In the genomic region with DNA sequence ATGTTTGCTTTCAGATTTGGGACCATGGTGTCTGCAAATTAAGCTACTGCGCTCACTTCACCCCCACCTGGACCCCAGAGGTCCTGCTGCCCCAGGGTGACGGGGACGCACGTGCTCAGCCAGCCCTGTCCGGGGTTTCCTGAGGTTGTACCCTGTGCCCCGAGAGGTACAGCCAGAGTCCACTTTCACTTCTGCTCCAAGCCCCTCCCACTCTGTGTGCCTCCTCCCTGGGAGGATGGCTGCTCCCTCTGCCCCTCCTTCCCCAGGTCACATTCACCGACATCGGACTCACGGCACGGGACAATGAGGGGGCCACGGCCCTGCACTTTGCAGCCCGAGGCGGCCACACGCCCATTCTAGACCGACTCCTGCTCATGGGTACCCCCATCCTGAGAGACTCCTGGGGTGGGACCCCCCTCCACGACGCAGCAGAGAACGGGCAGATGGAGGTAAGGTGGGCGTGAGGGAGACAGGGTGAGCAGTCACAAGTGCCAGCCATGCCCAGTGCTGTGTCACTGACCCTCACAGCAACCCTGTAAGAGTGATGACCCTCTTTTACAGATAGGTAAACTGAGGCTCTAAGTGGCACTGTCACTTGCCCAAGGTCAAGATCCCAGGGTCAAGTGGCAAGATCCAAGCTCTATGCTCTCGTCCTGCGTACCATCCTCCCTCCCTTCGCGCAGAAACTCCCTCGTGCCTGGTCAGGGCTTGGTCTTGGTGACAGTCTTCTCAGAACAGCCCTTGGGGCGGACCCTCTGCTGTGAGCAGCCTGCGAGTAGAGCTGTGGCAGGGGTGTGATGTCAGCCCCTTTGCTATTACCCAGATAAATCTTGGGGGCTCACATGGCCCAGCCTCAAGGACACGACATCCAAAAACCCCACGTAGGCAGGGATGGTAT, we compare ENCODE assay signal across 1 cellular context.
A peak's percentile ranks its signal among the peaks of the same experiment; 100 is the strongest.
TF ChIP-seq lines count a peak whose summit lies in the region.

No MANE protein-coding gene starts in this region.

TF ChIP-seq in HepG2, 621 proteins besides CTCF, POLR2A, EP300 and RAD21 (continued from another document and continues in another):
- TF ChIP-seq TAF15 (IDR thresholded peaks at IDR 0.05; ENCODE audit: low read depth, low read length, poor library complexity, severe bottlenecking) (no peak), ZNF235 (CRISPR knock-in tag; IDR thresholded peaks at IDR 0.05; ENCODE audit: borderline replicate concordance) (no peak), ZNF20 (CRISPR knock-in tag; IDR thresholded peaks at IDR 0.05) (no peak), ZMAT3 (CRISPR knock-in tag; conservative IDR thresholded peaks at IDR 0.05) (0 out of 2 replicates have a peak, but pooled peaks have one; percentile 41), ZNF790 (CRISPR knock-in tag; IDR thresholded peaks at IDR 0.05; ENCODE audit: borderline replicate concordance) (no peak), CREB1 (IDR thresholded peaks at IDR 0.05) (no peak), CREB1 (CRISPR knock-in tag; IDR thresholded peaks at IDR 0.05) (no peak), PCBP2 (optimal IDR thresholded peaks at IDR 0.05; ENCODE audit: low read depth, low read length, poor library complexity, severe bottlenecking) (no peak), ZNF296 (CRISPR knock-in tag; conservative IDR thresholded peaks at IDR 0.05) (peak; percentile 63; the same call in 1 of the 2 replicates), ZNF558 (CRISPR knock-in tag; IDR thresholded peaks at IDR 0.05; ENCODE audit: borderline replicate concordance) (peak; percentile 84; the same call in 1 of the 2 replicates), ETV6 (CRISPR knock-in tag; conservative IDR thresholded peaks at IDR 0.05) (0 out of 2 replicates have a peak, but pooled peaks have one; percentile 11), ZBTB1 (CRISPR knock-in tag; IDR thresholded peaks at IDR 0.05; ENCODE audit: borderline replicate concordance) (no peak), ZNF782 (CRISPR knock-in tag; IDR thresholded peaks at IDR 0.05; ENCODE audit: borderline replicate concordance) (no peak), AGO1 (IDR thresholded peaks at IDR 0.05; ENCODE audit: low read depth, low read length, poor library complexity, severe bottlenecking) (no peak), ATRX (CRISPR knock-in tag; IDR thresholded peaks at IDR 0.05; ENCODE audit: borderline replicate concordance) (no peak; the same call in 1 of the 2 replicates), HHEX (CRISPR knock-in tag; IDR thresholded peaks at IDR 0.05) (no peak), ZNF841 (CRISPR knock-in tag; IDR thresholded peaks at IDR 0.05; ENCODE audit: borderline replicate concordance) (no peak), SPEN (CRISPR knock-in tag; IDR thresholded peaks at IDR 0.05; ENCODE audit: low read depth) (0 out of 2 replicates have a peak, but pooled peaks have one; percentile 19), TP53 (CRISPR knock-in tag; conservative IDR thresholded peaks at IDR 0.05) (no peak), NFE2 (CRISPR knock-in tag; IDR thresholded peaks at IDR 0.05) (no peak), MTA1 (CRISPR knock-in tag; IDR thresholded peaks at IDR 0.05; ENCODE audit: borderline replicate concordance) (0 out of 2 replicates have a peak, but pooled peaks have one; percentile 58), TEAD3 (CRISPR knock-in tag; optimal IDR thresholded peaks at IDR 0.05; ENCODE audit: borderline replicate concordance) (peak; percentile 9), ZFP1 (CRISPR knock-in tag; IDR thresholded peaks at IDR 0.05) (no peak), RBFOX2 (IDR thresholded peaks at IDR 0.05; ENCODE audit: low read depth, low read length) (0 out of 2 replicates have a peak, but pooled peaks have one; percentile 23), ZNF713 (CRISPR knock-in tag; IDR thresholded peaks at IDR 0.05) (no peak), SALL2 (CRISPR knock-in tag; IDR thresholded peaks at IDR 0.05) (no peak; the same call in 1 of the 2 replicates), ZNF598 (CRISPR knock-in tag; IDR thresholded peaks at IDR 0.05; ENCODE audit: borderline replicate concordance) (no peak), KDM2A (CRISPR knock-in tag; IDR thresholded peaks at IDR 0.05; ENCODE audit: borderline replicate concordance, low read depth) (peak; percentile 36), SMARCE1 (IDR thresholded peaks at IDR 0.05; ENCODE audit: borderline replicate concordance) (no peak), ZNF460 (CRISPR knock-in tag; IDR thresholded peaks at IDR 0.05; ENCODE audit: borderline replicate concordance) (no peak), ZNF672 (CRISPR knock-in tag; IDR thresholded peaks at IDR 0.05) (no peak), KDM4B (CRISPR knock-in tag; IDR thresholded peaks at IDR 0.05) (0 out of 2 replicates have a peak, but pooled peaks have one; percentile 42), ZBTB42 (CRISPR knock-in tag; IDR thresholded peaks at IDR 0.05) (no peak)
- TF ChIP-seq, protein P1, sequence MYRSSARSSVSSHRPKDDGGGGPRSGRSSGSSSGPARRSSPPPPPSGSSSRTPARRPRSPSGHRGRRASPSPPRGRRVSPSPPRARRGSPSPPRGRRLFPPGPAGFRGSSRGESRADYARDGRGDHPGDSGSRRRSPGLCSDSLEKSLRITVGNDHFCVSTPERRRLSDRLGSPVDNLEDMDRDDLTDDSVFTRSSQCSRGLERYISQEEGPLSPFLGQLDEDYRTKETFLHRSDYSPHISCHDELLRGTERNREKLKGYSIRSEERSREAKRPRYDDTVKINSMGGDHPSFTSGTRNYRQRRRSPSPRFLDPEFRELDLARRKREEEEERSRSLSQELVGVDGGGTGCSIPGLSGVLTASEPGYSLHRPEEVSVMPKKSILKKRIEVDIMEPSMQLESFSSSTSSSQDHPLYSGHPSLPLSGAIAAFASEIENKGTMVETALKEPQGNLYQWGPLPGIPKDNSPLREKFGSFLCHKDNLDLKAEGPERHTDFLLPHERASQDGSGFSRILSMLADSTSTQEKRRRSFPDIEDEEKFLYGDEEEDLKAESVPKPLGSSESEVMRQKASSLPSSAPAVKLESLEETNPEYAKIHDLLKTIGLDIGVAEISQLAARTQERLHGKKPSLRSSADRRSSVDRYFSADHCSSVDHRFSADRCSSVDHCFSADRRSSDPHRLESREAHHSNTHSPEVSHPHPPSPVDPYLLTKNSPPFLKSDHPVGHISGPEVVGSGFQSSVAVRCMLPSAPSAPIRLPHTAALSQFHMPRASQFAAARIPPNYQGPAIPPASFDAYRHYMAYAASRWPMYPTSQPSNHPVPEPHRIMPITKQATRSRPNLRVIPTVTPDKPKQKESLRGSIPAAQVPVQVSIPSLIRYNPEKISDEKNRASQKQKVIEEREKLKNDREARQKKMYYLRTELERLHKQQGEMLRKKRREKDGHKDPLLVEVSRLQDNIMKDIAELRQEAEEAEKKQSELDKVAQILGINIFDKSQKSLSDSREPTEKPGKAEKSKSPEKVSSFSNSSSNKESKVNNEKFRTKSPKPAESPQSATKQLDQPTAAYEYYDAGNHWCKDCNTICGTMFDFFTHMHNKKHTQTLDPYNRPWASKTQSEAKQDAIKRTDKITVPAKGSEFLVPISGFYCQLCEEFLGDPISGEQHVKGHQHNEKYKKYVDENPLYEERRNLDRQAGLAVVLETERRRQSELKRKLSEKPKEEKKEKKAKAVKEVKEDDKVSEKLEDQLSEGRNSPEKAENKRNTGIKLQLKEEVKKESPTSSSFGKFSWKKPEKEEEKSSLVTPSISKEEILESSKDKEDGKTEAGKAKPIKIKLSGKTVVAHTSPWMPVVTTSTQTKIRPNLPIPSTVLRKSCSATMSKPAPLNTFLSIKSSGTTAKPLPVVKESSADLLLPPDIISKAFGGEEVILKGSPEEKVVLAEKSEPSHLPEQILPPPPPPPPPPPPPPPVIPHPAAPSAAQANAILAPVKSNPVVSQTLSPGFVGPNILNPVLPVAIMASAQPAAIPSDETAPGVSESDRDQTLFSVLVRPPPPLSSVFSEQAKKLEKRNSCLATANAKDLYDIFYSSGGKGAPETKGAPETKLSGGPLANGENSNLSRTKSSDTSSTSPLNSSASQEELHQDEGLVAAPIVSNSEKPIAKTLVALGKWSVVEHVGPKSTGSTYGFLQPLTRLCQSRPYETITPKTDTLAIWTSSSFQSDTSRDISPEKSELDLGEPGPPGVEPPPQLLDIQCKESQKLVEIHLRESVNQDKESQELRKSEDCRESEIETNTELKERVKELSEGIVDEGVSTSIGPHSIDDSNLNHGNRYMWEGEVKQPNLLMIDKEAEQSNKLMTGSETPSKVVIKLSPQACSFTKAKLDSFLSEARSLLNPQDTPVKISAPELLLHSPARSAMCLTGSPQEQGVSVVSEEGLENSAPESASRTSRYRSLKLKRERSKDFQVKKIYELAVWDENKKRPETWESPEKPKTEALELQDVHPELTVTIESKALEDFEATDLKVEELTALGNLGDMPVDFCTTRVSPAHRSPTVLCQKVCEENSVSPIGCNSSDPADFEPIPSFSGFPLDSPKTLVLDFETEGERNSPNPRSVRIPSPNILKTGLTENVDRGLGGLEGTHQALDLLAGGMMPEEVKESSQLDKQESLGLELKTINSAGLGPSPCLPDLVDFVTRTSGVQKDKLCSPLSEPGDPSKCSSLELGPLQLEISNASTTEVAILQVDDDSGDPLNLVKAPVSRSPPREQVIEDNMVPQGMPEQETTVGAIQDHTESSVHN (CRISPR knock-in tag; IDR thresholded peaks at IDR 0.05): no peak
- TF ChIP-seq, protein P2, sequence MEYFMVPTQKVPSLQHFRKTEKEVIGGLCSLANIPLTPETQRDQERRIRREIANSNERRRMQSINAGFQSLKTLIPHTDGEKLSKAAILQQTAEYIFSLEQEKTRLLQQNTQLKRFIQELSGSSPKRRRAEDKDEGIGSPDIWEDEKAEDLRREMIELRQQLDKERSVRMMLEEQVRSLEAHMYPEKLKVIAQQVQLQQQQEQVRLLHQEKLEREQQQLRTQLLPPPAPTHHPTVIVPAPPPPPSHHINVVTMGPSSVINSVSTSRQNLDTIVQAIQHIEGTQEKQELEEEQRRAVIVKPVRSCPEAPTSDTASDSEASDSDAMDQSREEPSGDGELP (IDR thresholded peaks at IDR 0.05; ENCODE audit: borderline replicate concordance, low read depth): no peak
- TF ChIP-seq, protein P3, sequence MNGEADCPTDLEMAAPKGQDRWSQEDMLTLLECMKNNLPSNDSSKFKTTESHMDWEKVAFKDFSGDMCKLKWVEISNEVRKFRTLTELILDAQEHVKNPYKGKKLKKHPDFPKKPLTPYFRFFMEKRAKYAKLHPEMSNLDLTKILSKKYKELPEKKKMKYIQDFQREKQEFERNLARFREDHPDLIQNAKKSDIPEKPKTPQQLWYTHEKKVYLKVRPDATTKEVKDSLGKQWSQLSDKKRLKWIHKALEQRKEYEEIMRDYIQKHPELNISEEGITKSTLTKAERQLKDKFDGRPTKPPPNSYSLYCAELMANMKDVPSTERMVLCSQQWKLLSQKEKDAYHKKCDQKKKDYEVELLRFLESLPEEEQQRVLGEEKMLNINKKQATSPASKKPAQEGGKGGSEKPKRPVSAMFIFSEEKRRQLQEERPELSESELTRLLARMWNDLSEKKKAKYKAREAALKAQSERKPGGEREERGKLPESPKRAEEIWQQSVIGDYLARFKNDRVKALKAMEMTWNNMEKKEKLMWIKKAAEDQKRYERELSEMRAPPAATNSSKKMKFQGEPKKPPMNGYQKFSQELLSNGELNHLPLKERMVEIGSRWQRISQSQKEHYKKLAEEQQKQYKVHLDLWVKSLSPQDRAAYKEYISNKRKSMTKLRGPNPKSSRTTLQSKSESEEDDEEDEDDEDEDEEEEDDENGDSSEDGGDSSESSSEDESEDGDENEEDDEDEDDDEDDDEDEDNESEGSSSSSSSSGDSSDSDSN (CRISPR knock-in tag; IDR thresholded peaks at IDR 0.05): peak; percentile 35; the same call in 1 of the 2 replicates
- TF ChIP-seq, protein P4, sequence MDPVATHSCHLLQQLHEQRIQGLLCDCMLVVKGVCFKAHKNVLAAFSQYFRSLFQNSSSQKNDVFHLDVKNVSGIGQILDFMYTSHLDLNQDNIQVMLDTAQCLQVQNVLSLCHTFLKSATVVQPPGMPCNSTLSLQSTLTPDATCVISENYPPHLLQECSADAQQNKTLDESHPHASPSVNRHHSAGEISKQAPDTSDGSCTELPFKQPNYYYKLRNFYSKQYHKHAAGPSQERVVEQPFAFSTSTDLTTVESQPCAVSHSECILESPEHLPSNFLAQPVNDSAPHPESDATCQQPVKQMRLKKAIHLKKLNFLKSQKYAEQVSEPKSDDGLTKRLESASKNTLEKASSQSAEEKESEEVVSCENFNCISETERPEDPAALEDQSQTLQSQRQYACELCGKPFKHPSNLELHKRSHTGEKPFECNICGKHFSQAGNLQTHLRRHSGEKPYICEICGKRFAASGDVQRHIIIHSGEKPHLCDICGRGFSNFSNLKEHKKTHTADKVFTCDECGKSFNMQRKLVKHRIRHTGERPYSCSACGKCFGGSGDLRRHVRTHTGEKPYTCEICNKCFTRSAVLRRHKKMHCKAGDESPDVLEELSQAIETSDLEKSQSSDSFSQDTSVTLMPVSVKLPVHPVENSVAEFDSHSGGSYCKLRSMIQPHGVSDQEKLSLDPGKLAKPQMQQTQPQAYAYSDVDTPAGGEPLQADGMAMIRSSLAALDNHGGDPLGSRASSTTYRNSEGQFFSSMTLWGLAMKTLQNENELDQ (CRISPR knock-in tag; IDR thresholded peaks at IDR 0.05; ENCODE audit: borderline replicate concordance): no peak
- TF ChIP-seq, protein P5, sequence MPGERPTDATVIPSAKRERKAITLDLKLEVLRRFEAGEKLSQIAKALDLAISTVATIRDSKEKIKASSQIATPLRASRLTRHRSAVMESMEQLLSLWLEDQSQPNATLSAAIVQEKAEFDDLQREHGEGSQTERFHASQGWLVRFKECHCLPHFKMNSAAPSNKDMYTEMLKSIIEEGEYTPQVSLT (CRISPR knock-in tag; IDR thresholded peaks at IDR 0.05; ENCODE audit: borderline replicate concordance, low read depth): no peak
- TF ChIP-seq, protein P6, sequence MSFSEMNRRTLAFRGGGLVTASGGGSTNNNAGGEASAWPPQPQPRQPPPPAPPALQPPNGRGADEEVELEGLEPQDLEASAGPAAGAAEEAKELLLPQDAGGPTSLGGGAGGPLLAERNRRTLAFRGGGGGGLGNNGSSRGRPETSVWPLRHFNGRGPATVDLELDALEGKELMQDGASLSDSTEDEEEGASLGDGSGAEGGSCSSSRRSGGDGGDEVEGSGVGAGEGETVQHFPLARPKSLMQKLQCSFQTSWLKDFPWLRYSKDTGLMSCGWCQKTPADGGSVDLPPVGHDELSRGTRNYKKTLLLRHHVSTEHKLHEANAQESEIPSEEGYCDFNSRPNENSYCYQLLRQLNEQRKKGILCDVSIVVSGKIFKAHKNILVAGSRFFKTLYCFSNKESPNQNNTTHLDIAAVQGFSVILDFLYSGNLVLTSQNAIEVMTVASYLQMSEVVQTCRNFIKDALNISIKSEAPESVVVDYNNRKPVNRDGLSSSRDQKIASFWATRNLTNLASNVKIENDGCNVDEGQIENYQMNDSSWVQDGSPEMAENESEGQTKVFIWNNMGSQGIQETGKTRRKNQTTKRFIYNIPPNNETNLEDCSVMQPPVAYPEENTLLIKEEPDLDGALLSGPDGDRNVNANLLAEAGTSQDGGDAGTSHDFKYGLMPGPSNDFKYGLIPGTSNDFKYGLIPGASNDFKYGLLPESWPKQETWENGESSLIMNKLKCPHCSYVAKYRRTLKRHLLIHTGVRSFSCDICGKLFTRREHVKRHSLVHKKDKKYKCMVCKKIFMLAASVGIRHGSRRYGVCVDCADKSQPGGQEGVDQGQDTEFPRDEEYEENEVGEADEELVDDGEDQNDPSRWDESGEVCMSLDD (CRISPR knock-in tag; IDR thresholded peaks at IDR 0.05; ENCODE audit: borderline replicate concordance): 0 out of 2 replicates have a peak, but pooled peaks have one; percentile 37
